In the genomic region with DNA sequence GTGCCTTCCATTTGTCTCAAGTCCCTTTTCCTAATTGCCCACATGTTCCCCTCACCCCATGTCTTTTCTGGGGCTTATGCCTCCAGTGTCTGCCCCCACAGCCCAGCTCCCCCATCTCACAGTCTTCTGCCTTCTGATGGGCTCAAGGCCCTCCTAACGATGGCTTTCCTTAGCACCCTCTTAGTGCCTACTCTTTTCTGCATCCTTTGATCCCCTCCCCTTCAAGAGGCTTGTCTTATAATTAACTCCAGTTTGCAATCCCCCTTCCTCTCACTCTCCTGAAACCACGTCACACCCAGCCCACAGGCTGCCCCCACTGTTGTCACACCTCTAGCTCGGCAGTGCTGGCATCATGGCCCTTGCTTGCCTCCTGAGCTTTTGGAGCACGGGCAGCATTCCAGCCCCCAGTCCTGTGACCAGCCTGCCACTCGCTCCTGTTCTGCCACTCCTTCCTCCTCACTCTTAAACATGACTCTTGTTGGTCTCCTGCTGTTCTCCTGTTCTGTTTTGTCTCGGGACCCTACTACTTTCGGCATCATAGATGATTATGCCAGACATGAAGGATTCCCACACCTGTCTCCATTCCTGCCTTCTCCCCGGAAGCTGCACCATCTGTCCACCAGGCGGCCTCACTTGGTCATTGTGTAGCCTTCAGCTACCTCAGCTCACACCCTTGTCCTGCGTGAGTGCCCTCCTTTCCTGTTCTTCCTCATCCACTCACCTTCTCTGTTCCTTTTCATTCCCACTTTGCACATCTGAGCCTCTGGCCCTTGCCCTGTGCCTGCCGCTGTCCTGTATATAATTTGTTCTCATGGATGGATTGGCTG, we compare ENCODE assay signal across 1 cellular context.
A peak's percentile ranks its signal among the peaks of the same experiment; 100 is the strongest.
TF ChIP-seq lines count a peak whose summit lies in the region.

No MANE protein-coding gene starts in this region.

TF ChIP-seq in HepG2, 621 proteins besides CTCF, POLR2A, EP300 and RAD21:
- TF ChIP-seq SMC3 (IDR thresholded peaks at IDR 0.05; ENCODE audit: low read length), result peak; percentile 57; the same call in 1 of the 2 replicates
- TF ChIP-seq TCF12 (IDR thresholded peaks at IDR 0.05), result no peak
- no peak for TF ChIP-seq TCF12 (CRISPR knock-in tag; IDR thresholded peaks at IDR 0.05)
- TF ChIP-seq CHD2 (IDR thresholded peaks at IDR 0.05; ENCODE audit: low read depth, low read length), result no peak
- no peak for TF ChIP-seq KLF15 (CRISPR knock-in tag; IDR thresholded peaks at IDR 0.05; ENCODE audit: borderline replicate concordance)
- peak; percentile 44 for TF ChIP-seq STAG1 (CRISPR knock-in tag; IDR thresholded peaks at IDR 0.05)
- TF ChIP-seq U2AF2 (IDR thresholded peaks at IDR 0.05; ENCODE audit: low read depth, low read length), result no peak
- no peak for TF ChIP-seq TRIM24 (CRISPR knock-in tag; IDR thresholded peaks at IDR 0.05)
- TF ChIP-seq PLRG1 (conservative IDR thresholded peaks at IDR 0.05), result no peak
- peak; percentile 42 for TF ChIP-seq XRCC5 (optimal IDR thresholded peaks at IDR 0.05; ENCODE audit: low read length)
- TF ChIP-seq SYNCRIP (IDR thresholded peaks at IDR 0.05; ENCODE audit: insufficient read depth, low read depth, low read length), result no peak
- no peak for TF ChIP-seq MXD4 (CRISPR knock-in tag; IDR thresholded peaks at IDR 0.05)
- no peak for TF ChIP-seq ZBTB42 (CRISPR knock-in tag; IDR thresholded peaks at IDR 0.05)
- TF ChIP-seq SRY (CRISPR knock-in tag; IDR thresholded peaks at IDR 0.05), result no peak
- TF ChIP-seq, protein P1, sequence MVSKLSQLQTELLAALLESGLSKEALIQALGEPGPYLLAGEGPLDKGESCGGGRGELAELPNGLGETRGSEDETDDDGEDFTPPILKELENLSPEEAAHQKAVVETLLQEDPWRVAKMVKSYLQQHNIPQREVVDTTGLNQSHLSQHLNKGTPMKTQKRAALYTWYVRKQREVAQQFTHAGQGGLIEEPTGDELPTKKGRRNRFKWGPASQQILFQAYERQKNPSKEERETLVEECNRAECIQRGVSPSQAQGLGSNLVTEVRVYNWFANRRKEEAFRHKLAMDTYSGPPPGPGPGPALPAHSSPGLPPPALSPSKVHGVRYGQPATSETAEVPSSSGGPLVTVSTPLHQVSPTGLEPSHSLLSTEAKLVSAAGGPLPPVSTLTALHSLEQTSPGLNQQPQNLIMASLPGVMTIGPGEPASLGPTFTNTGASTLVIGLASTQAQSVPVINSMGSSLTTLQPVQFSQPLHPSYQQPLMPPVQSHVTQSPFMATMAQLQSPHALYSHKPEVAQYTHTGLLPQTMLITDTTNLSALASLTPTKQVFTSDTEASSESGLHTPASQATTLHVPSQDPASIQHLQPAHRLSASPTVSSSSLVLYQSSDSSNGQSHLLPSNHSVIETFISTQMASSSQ (IDR thresholded peaks at IDR 0.05; ENCODE audit: low read depth), result no peak
- TF ChIP-seq, protein P1 (CRISPR knock-in tag; IDR thresholded peaks at IDR 0.05; ENCODE audit: borderline replicate concordance), result no peak
- no peak for TF ChIP-seq SRSF9 (IDR thresholded peaks at IDR 0.05; ENCODE audit: borderline replicate concordance, insufficient read depth, low read depth, low read length, poor library complexity, severe bottlenecking)
- TF ChIP-seq ZNF337 (CRISPR knock-in tag; IDR thresholded peaks at IDR 0.05; ENCODE audit: borderline replicate concordance, low read depth), result no peak
- TF ChIP-seq DPF2 (CRISPR knock-in tag; IDR thresholded peaks at IDR 0.05; ENCODE audit: borderline replicate concordance, low read depth), result no peak
